8 cellular contexts compared by ENCODE assay signal in genomic region chr7:133230591-133231194, GRCh38. TPM values are rescaled to one million over a fixed set of nuclear protein-coding genes. Genes with fewer than 3 reads are reported as not detected.
DNase-seq lines count a peak whose midpoint lies in the region; ATAC-seq and TF ChIP-seq lines count a peak whose summit lies in the region.

No MANE protein-coding gene starts in this region.

- H3K9ac ChIP-seq in SK-N-SH (no peak overlapping the region), liver (ENCODE audit: low read depth in 1 of 2, low read length in 2 of 2) (no peak overlapping the region)

- no peaks in the 10 kb centered on the region for H3F3A ChIP-seq in SK-N-SH (replicated peaks; ENCODE audit: insufficient read depth)

- CTCF ChIA-PET in SK-N-SH (lab: Yijun Ruan, JAX): interaction anchor here (0.7 to 1.5 kb wide), 7 partner anchors 9 to 1602 kb away, joined by 3 to 4 read pairs (median 3); no protein-coding TSS in a partner anchor

- H3K27ac ChIP-seq in SK-N-SH (ENCODE audit: low read depth in 2 of 2, low read length in 1 of 2) (no peak overlapping the region), liver (ENCODE audit: low read depth in 1 of 2, low read length in 2 of 2) (no peak overlapping the region)

- no peaks in the 10 kb centered on the region for H3K9me3 ChIP-seq in SK-N-SH
- no peaks in the 10 kb centered on the region for H3K9me3 ChIP-seq in liver (ENCODE audit: control insufficient read depth in 4 of 4, low read length in 3 of 4)

- ATAC-seq in GM19351 (IDR thresholded peaks at IDR 0.05; ENCODE audit: unreplicated experiment): no peak

- H4K20me1 ChIP-seq in SK-N-SH (ENCODE audit: insufficient read depth): no peaks in the 10 kb centered on the region

- H3K4me1 ChIP-seq in SK-N-SH (ENCODE audit: control insufficient read depth in 1 of 2, insufficient read depth in 2 of 2, low read depth in 1 of 2, low read length in 1 of 2): no peaks in the 10 kb centered on the region
- H3K4me1 ChIP-seq in liver (ENCODE audit: control insufficient read depth in 4 of 4, insufficient read depth in 4 of 4, low read length in 3 of 4): peaks cover 0 to 2% (median 0%) of the 10 kb centered on the region in 4 donors

- no peaks in the 10 kb centered on the region for H3K9me2 ChIP-seq in SK-N-SH

- DNase-seq in NOMO-1 treated with dmso at 0.1 percent for 144 hours (lab: John Stamatoyannopoulos, UW; ENCODE audit: unreplicated experiment) (peak; percentile 1), NOMO-1 treated with DMSO at 0.1 percent for 48 hours (lab: John Stamatoyannopoulos, UW; ENCODE audit: unreplicated experiment) (no peak), M059J (ENCODE audit: low read depth) (peak; percentile 55), SK-N-SH (peak; percentile 52), cardiac fibroblast (ENCODE audit: low read depth in 2 of 2) (peak; percentile 72 to 76)
- peak in 5 of 6 experiments; percentile 10 to 47 (median 20) for DNase-seq in stimulated activated naive CD4-positive, alpha-beta T cell (lab: John Stamatoyannopoulos, UW)

- no peak overlapping the region for H3K4me2 ChIP-seq in SK-N-SH

- TF ChIP-seq EP300 in SK-N-SH (IDR thresholded peaks at IDR 0.05; ENCODE audit: borderline replicate concordance in 1 of 2, low read depth in 1 of 2, low read length in 1 of 2): no peak

- H3K36me3 ChIP-seq in SK-N-SH (replicated peaks in 1 of 2; ENCODE audit: control insufficient read depth in 1 of 2, insufficient read depth in 2 of 2, low read length in 1 of 2) (no peaks in the 10 kb centered on the region), liver (ENCODE audit: control insufficient read depth in 4 of 4, insufficient read depth in 3 of 4, low read depth in 1 of 4, low read length in 3 of 4) (no peaks in the 10 kb centered on the region)

- H3K27me3 ChIP-seq in SK-N-SH (ENCODE audit: insufficient read depth) (no peaks in the 10 kb centered on the region), liver (ENCODE audit: control insufficient read depth in 4 of 4, insufficient read depth in 4 of 4, low read length in 3 of 4) (no peaks in the 10 kb centered on the region)

- POLR2A ChIA-PET in SK-N-SH (lab: Yijun Ruan, JAX): no interaction called here

- peak; percentile 84 for TF ChIP-seq RAD21 in SK-N-SH (IDR thresholded peaks at IDR 0.05; ENCODE audit: low read length)
- TF ChIP-seq RAD21 in liver (IDR thresholded peaks at IDR 0.05): peak; percentile 81 to 85

- 58% methylated on average over 5 of the region's 5 CpGs for WGBS in SK-N-SH (ENCODE audit: low lambda C conversion rate)
- 21% methylated on average over 5 of the region's 5 CpGs for WGBS in liver

- TF ChIP-seq CTCF in SK-N-SH (IDR thresholded peaks at IDR 0.05): peak; percentile 90
- peak; percentile 78 for TF ChIP-seq CTCF in cardiac fibroblast (IDR thresholded peaks at IDR 0.05; ENCODE audit: low read depth, low read length)
- peak; percentile 68 for TF ChIP-seq CTCF in liver (IDR thresholded peaks at IDR 0.05; ENCODE audit: low read depth, low read length, missing input control)

- no peaks in the 10 kb centered on the region for H3K79me2 ChIP-seq in SK-N-SH (ENCODE audit: insufficient read depth)

- H2AFZ ChIP-seq in SK-N-SH (ENCODE audit: low read depth): no peak overlapping the region

- H3K4me3 ChIP-seq in SK-N-SH (ENCODE audit: low read depth in 2 of 2, low read length in 1 of 2) (no peak overlapping the region; a peak in 1 of 4 replicates), cardiac fibroblast (replicated peaks in 1 of 2; ENCODE audit: low read depth in 2 of 2, low read length in 2 of 2) (no peak overlapping the region), liver (ENCODE audit: low read depth in 1 of 3, low read length in 3 of 3) (no peak overlapping the region)

TF ChIP-seq in SK-N-SH, 30 proteins besides CTCF, POLR2A, EP300 and RAD21:
- TF ChIP-seq SMC3 (IDR thresholded peaks at IDR 0.05; ENCODE audit: low read depth, low read length) (peak; percentile 76), POLR2AphosphoS5 (IDR thresholded peaks at IDR 0.05; ENCODE audit: low read depth, low read length) (no peak)
TF ChIP-seq in SK-N-SH: peak in this region for 1.

TF ChIP-seq in liver, 16 proteins besides CTCF, POLR2A, EP300 and RAD21:
- TF ChIP-seq SP1 (IDR thresholded peaks at IDR 0.05): no peak
- no peak for TF ChIP-seq REST (IDR thresholded peaks at IDR 0.05)
- TF ChIP-seq ZBTB33 (IDR thresholded peaks at IDR 0.05): no peak
- no peak for TF ChIP-seq RXRA (IDR thresholded peaks at IDR 0.05)
- no peak for TF ChIP-seq MAX (IDR thresholded peaks at IDR 0.05)
- TF ChIP-seq NR2F2 (IDR thresholded peaks at IDR 0.05): no peak
- no peak for TF ChIP-seq FOXA1 (IDR thresholded peaks at IDR 0.05)
- no peak for TF ChIP-seq HNF4G (IDR thresholded peaks at IDR 0.05)
- no peak for TF ChIP-seq EGR1 (IDR thresholded peaks at IDR 0.05; ENCODE audit: low read depth in 2 of 2)
- TF ChIP-seq TAF1 (conservative IDR thresholded peaks at IDR 0.05): no peak
- TF ChIP-seq JUND (IDR thresholded peaks at IDR 0.05): no peak
- no peak for TF ChIP-seq FOXA2 (IDR thresholded peaks at IDR 0.05)
- TF ChIP-seq YY1 (IDR thresholded peaks at IDR 0.05): no peak

RNA-seq across cellular contexts. Expression of gene EXOC4, which starts 22.2 kb away (rescaled TPM):
- total RNA-seq in M059J (2014; rRNA removed; shearing (Covaris generic)): 49.7 and 70.5 TPM in 2 replicates
- polyA plus RNA-seq in SK-N-SH (2012; rRNA removed): 35.5 and 37.3 TPM in 2 replicates
- polyA plus RNA-seq in SK-N-SH (2012; cell fraction: cytosol; rRNA removed): 38.8 and 48.9 TPM in 2 replicates
- 41.3 and 46.3 TPM in 2 replicates for polyA plus RNA-seq in SK-N-SH (2012; cell fraction: nucleus; rRNA removed)
- total RNA-seq in liver: 10 to 100 TPM; 30.7 to 55.9 TPM
- 10 to 100 TPM in 1 of 2 donors, 1 to 10 TPM in 1; 9.5 to 16.5 TPM for polyA plus RNA-seq in liver
